Comparison of ENCODE assay signal across 1 cellular context in the genomic region with DNA sequence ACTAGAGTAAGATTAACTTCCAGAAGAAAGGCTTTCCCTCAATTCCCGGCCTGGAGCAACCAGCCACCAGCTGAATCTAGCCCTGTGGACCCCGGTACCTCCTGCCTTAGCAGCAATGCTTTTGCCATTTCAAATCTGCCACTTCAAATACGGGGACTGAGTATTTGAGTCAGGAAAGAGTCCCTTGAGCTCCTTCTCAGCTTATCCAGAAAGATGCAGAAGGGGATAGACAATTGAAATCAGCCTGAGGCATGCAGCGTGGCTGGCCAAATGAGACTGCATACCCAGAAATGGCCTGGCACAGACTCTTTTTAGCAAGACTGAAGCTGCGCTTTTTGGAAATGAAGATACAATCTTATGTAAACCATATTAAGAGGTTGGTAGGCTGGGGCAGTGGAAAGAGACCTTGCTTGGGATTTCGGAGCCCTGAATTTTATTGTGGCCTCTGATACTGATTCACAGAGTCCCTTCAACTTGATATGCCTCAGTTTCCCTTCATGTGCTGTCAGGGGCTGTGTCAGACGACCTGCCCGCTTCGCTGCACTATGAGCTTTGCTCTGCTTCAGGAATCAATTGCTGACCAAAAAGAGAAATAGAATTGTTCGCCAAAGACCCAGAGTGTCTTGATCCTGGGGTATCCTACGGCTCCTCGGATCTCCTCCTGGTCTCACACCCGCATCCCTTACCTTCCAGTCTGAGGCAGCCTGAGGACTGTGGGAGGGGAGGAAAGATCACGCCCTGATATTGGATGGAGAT.
TF ChIP-seq lines count a peak whose summit lies in the region.

No MANE protein-coding gene starts in this region.

TF ChIP-seq in HepG2, 621 proteins besides CTCF, POLR2A, EP300 and RAD21 (continued from another document and continues in another):
- no peak for TF ChIP-seq REST (IDR thresholded peaks at IDR 0.05; ENCODE audit: borderline replicate concordance in 1 of 2, low read depth in 1 of 2, low read length in 2 of 2)
- no peak for TF ChIP-seq NBN (conservative IDR thresholded peaks at IDR 0.05)
- no peak for TF ChIP-seq ZNF580 (CRISPR knock-in tag; IDR thresholded peaks at IDR 0.05; ENCODE audit: borderline replicate concordance, low read depth)
- peak; percentile 23; the same call in 1 of the 2 replicates for TF ChIP-seq KMT2B (CRISPR knock-in tag; IDR thresholded peaks at IDR 0.05)
- 0 out of 2 replicates have a peak, but pooled peaks have one; percentile 13 for TF ChIP-seq ZNF761 (CRISPR knock-in tag; conservative IDR thresholded peaks at IDR 0.05)
- no peak for TF ChIP-seq ZNF572 (CRISPR knock-in tag; IDR thresholded peaks at IDR 0.05)
- TF ChIP-seq ZNF704 (CRISPR knock-in tag; IDR thresholded peaks at IDR 0.05; ENCODE audit: borderline replicate concordance): peak; percentile 57; the same call in 1 of the 2 replicates
- TF ChIP-seq ZUFSP (CRISPR knock-in tag; IDR thresholded peaks at IDR 0.05; ENCODE audit: borderline replicate concordance): no peak
- TF ChIP-seq ZKSCAN5 (CRISPR knock-in tag; IDR thresholded peaks at IDR 0.05): no peak
- peak; percentile 38; the same call in 1 of the 2 replicates for TF ChIP-seq ZNF501 (CRISPR knock-in tag; IDR thresholded peaks at IDR 0.05)
- TF ChIP-seq ZNF605 (CRISPR knock-in tag; IDR thresholded peaks at IDR 0.05): 0 out of 2 replicates have a peak, but pooled peaks have one; percentile 60
- TF ChIP-seq ZBTB21 (CRISPR knock-in tag; IDR thresholded peaks at IDR 0.05): no peak
- TF ChIP-seq, protein P1, sequence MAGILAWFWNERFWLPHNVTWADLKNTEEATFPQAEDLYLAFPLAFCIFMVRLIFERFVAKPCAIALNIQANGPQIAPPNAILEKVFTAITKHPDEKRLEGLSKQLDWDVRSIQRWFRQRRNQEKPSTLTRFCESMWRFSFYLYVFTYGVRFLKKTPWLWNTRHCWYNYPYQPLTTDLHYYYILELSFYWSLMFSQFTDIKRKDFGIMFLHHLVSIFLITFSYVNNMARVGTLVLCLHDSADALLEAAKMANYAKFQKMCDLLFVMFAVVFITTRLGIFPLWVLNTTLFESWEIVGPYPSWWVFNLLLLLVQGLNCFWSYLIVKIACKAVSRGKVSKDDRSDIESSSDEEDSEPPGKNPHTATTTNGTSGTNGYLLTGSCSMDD (CRISPR knock-in tag; IDR thresholded peaks at IDR 0.05): no peak
- no peak for TF ChIP-seq PRPF4 (IDR thresholded peaks at IDR 0.05; ENCODE audit: low read depth, low read length, poor library complexity, severe bottlenecking)
- TF ChIP-seq NKX3-1 (CRISPR knock-in tag; IDR thresholded peaks at IDR 0.05): no peak; the same call in 1 of the 2 replicates
- no peak for TF ChIP-seq KDM5A (IDR thresholded peaks at IDR 0.05; ENCODE audit: borderline replicate concordance, low read length)
- peak; percentile 18; the same call in 1 of the 2 replicates for TF ChIP-seq NRL (CRISPR knock-in tag; IDR thresholded peaks at IDR 0.05; ENCODE audit: borderline replicate concordance)
- peak; percentile 60; the same call in 1 of the 2 replicates for TF ChIP-seq THAP7 (CRISPR knock-in tag; IDR thresholded peaks at IDR 0.05)
- no peak for TF ChIP-seq ZNF335 (CRISPR knock-in tag; IDR thresholded peaks at IDR 0.05)
- TF ChIP-seq ELF1 (CRISPR knock-in tag; IDR thresholded peaks at IDR 0.05): no peak
- TF ChIP-seq ZNF224 (CRISPR knock-in tag; IDR thresholded peaks at IDR 0.05): no peak
- no peak for TF ChIP-seq NCOA1 (CRISPR knock-in tag; IDR thresholded peaks at IDR 0.05)
- TF ChIP-seq ZNF34 (CRISPR knock-in tag; IDR thresholded peaks at IDR 0.05; ENCODE audit: borderline replicate concordance): no peak
- TF ChIP-seq ZNF746 (CRISPR knock-in tag; IDR thresholded peaks at IDR 0.05): no peak
- TF ChIP-seq ZNF354B (CRISPR knock-in tag; IDR thresholded peaks at IDR 0.05): no peak
- TF ChIP-seq ZNF570 (CRISPR knock-in tag; IDR thresholded peaks at IDR 0.05; ENCODE audit: borderline replicate concordance): 0 out of 2 replicates have a peak, but pooled peaks have one; percentile 15
- no peak for TF ChIP-seq XRCC5 (optimal IDR thresholded peaks at IDR 0.05; ENCODE audit: low read length)
- no peak for TF ChIP-seq DMAP1 (CRISPR knock-in tag; IDR thresholded peaks at IDR 0.05)
- TF ChIP-seq ZBED4 (CRISPR knock-in tag; IDR thresholded peaks at IDR 0.05; ENCODE audit: borderline replicate concordance): no peak
- no peak for TF ChIP-seq KIAA2018 (CRISPR knock-in tag; IDR thresholded peaks at IDR 0.05; ENCODE audit: borderline replicate concordance)
- no peak for TF ChIP-seq AGO1 (IDR thresholded peaks at IDR 0.05; ENCODE audit: low read depth, low read length, poor library complexity, severe bottlenecking)
- TF ChIP-seq HCFC1 (IDR thresholded peaks at IDR 0.05; ENCODE audit: low read depth, low read length): no peak
